ENCODE assay signal across 1 cellular context in genomic region chr4:140102406-140102805, GRCh38.
TF ChIP-seq lines count a peak whose summit lies in the region.

No MANE protein-coding gene starts in this region.

TF ChIP-seq in GM23338, 12 proteins besides CTCF, POLR2A, EP300 and RAD21 (continued from another document):
- TF ChIP-seq ZNF462 (CRISPR knock-in tag; IDR thresholded peaks at IDR 0.05): no peak
- TF ChIP-seq ETS1 (IDR thresholded peaks at IDR 0.05): no peak
